ENCODE assay signal across 8 cellular contexts in genomic region chr21:10346933-10347615, GRCh38.
A peak's percentile ranks its signal among the peaks of the same experiment; 100 is the strongest.
DNase-seq lines count a peak whose midpoint lies in the region; ATAC-seq and TF ChIP-seq lines count a peak whose summit lies in the region.
"Not testable (repeated sequence)": the region's sequence is repeated elsewhere in the genome, so short reads cannot be mapped to it uniquely, and the experiment has no call there.

No MANE protein-coding gene starts in this region.

- not testable (repeated sequence) for H4K20me1 ChIP-seq in GM23338 (replicated peaks; ENCODE audit: insufficient read depth); hepatocyte (ENCODE audit: insufficient read depth, poor library complexity, severe bottlenecking)

- H3K79me2 ChIP-seq in GM23338 (replicated peaks; ENCODE audit: insufficient read depth); hepatocyte: not testable (repeated sequence)

- H3K4me1 Mint-ChIP-seq in GM23338; endothelial cell (ENCODE audit: unreplicated experiment): not testable (repeated sequence)

- CTCF ChIA-PET in AG04450 (lab: Charles Lee) = not testable (repeated sequence)

- not testable (repeated sequence) for DNase-seq in AG04450 (ENCODE audit: low read depth, low spot score); GM23338 (ENCODE audit: low spot score); endothelial cell (ENCODE audit: low spot score); Right ventricle myocardium inferior (ENCODE audit: missing footprints); psoas muscle; stimulated activated naive CD8-positive, alpha-beta T cell treated with anti-CD3 and anti-CD28 coated beads, Interleukin-15, Interleukin-2, amounts not matched to agents 100 U/mL and 50 U/mL, for 24 hours
- peak; percentile 24 for DNase-seq in hepatocyte (ENCODE audit: low spot score)
- peak; percentile 28 for DNase-seq in lung (ENCODE audit: low spot score)

- intact Hi-C loops in Right ventricle myocardium inferior (cut with DNase I); psoas muscle (cut with DNase I): not testable (repeated sequence)

- peak overlapping the region; percentile 21 for H3K27ac ChIP-seq in AG04450 (ENCODE audit: low read depth, low read length)
- not testable (repeated sequence) for H3K27ac ChIP-seq in GM23338 (ENCODE audit: low read depth); hepatocyte; lung (ENCODE audit: low read depth in 1 of 2, low read length in 1 of 2); psoas muscle

- H3K4me1 ChIP-seq in GM23338 (ENCODE audit: insufficient read depth); hepatocyte (ENCODE audit: insufficient read depth); lung (ENCODE audit: control insufficient read depth in 2 of 2, insufficient read depth in 2 of 2, low read length in 2 of 2); psoas muscle: not testable (repeated sequence)

- not testable (repeated sequence) for ATAC-seq in GM23338
- ATAC-seq in Right ventricle myocardium inferior = peak; percentile 2
- ATAC-seq in lung (ENCODE audit: insufficient read depth, low FRiP score) = peak; percentile 1
- peak in 3 of 4 donors; percentile 5 to 20 (median 7) for ATAC-seq in psoas muscle
- peak; percentile 5 for ATAC-seq in stimulated activated naive CD8-positive, alpha-beta T cell treated with anti-CD3 and anti-CD28 coated beads, Interleukin-15, Interleukin-2, amounts not matched to agents 100 U/mL and 50 U/mL, for 24 hours

- POLR2A ChIA-PET in AG04450 (lab: Yijun Ruan, JAX) = not testable (repeated sequence)

- not testable (repeated sequence) for H3K4me3 ChIP-seq in AG04450 (ENCODE audit: low read depth, low read length); hepatocyte; lung; psoas muscle
- H3K4me3 ChIP-seq in GM23338 = peak overlapping the region; percentile 41

- H2AFZ ChIP-seq in GM23338, hepatocyte: not testable (repeated sequence)

- not testable (repeated sequence) for H3K4me2 ChIP-seq in GM23338, hepatocyte

- not testable (repeated sequence) for H3K27me3 ChIP-seq in AG04450 (ENCODE audit: control insufficient read depth, insufficient read depth, low read length); GM23338 (ENCODE audit: insufficient read depth); hepatocyte; lung (ENCODE audit: control insufficient read depth, insufficient read depth); psoas muscle (ENCODE audit: insufficient read depth in 3 of 3, low read length in 2 of 3)

- peaks cover 90% of the 10 kb centered on the region for H3K9me3 Mint-ChIP-seq in GM23338
- H3K9me3 Mint-ChIP-seq in endothelial cell (ENCODE audit: unreplicated experiment) = peaks cover 62% of the 10 kb centered on the region

- H3K27me3 Mint-ChIP-seq in GM23338 (ENCODE audit: insufficient read depth, low read depth, poor library complexity) (peaks cover 13% of the 10 kb centered on the region), endothelial cell (ENCODE audit: unreplicated experiment) (peaks cover 35% of the 10 kb centered on the region)

- 61% methylated on average over 3 of the region's 3 CpGs for WGBS in hepatocyte (ENCODE audit: low lambda C conversion rate, missing lambda C conversion rate)
- 70 to 71% methylated on average over 3 of the region's 3 CpGs for WGBS in lung, 2 donors
- WGBS in psoas muscle, 3 donors = 63 to 69% (median 69%) methylated on average over 3 of the region's 3 CpGs

- H3K4me3 Mint-ChIP-seq in GM23338 = not testable (repeated sequence)
- H3K4me3 Mint-ChIP-seq in endothelial cell (ENCODE audit: unreplicated experiment) = peak overlapping the region; percentile 60

- H3K36me3 Mint-ChIP-seq in GM23338 (ENCODE audit: low read depth) = peaks cover 61% of the 10 kb centered on the region
- peaks cover 24% of the 10 kb centered on the region for H3K36me3 Mint-ChIP-seq in endothelial cell (ENCODE audit: low read depth, unreplicated experiment)

- H3K9me2 ChIP-seq in GM23338 (ENCODE audit: insufficient read depth); hepatocyte (replicated peaks; ENCODE audit: insufficient read depth): not testable (repeated sequence)

- H3K27ac Mint-ChIP-seq in GM23338; endothelial cell (ENCODE audit: unreplicated experiment): not testable (repeated sequence)

- peaks cover 38% of the 10 kb centered on the region for H3K36me3 ChIP-seq in GM23338 (ENCODE audit: insufficient read depth)
- not testable (repeated sequence) for H3K36me3 ChIP-seq in hepatocyte (replicated peaks; ENCODE audit: insufficient read depth, low read depth); lung (ENCODE audit: control insufficient read depth in 2 of 2, insufficient read depth in 2 of 2, low read length in 2 of 2); psoas muscle (ENCODE audit: insufficient read depth in 1 of 2, low read depth in 1 of 2)

- H3K9me3 ChIP-seq in AG04450 (ENCODE audit: control insufficient read depth, insufficient read depth, low read length) (peaks cover 53% of the 10 kb centered on the region), hepatocyte (ENCODE audit: low read depth) (peaks cover 28% of the 10 kb centered on the region), lung (ENCODE audit: control insufficient read depth in 2 of 2, insufficient read depth in 1 of 2, low read length in 1 of 2) (peaks cover 0 to 30% of the 10 kb centered on the region in 2 donors), psoas muscle (peaks cover 30% of the 10 kb centered on the region)

- not testable (repeated sequence) for TF ChIP-seq CTCF in AG04450 (IDR thresholded peaks at IDR 0.05; ENCODE audit: low read depth, low read length); GM23338 (conservative IDR thresholded peaks at IDR 0.05; ENCODE audit: low read depth in 2 of 2); endothelial cell (IDR thresholded peaks at IDR 0.05; ENCODE audit: unreplicated experiment); hepatocyte (IDR thresholded peaks at IDR 0.05; ENCODE audit: poor library complexity); lung (IDR thresholded peaks at IDR 0.05; ENCODE audit: control extremely low read depth, extremely low read depth); psoas muscle (IDR thresholded peaks at IDR 0.05)

- not testable (repeated sequence) for H3F3A ChIP-seq in GM23338 (replicated peaks; ENCODE audit: low read depth)
